In the genomic region with DNA sequence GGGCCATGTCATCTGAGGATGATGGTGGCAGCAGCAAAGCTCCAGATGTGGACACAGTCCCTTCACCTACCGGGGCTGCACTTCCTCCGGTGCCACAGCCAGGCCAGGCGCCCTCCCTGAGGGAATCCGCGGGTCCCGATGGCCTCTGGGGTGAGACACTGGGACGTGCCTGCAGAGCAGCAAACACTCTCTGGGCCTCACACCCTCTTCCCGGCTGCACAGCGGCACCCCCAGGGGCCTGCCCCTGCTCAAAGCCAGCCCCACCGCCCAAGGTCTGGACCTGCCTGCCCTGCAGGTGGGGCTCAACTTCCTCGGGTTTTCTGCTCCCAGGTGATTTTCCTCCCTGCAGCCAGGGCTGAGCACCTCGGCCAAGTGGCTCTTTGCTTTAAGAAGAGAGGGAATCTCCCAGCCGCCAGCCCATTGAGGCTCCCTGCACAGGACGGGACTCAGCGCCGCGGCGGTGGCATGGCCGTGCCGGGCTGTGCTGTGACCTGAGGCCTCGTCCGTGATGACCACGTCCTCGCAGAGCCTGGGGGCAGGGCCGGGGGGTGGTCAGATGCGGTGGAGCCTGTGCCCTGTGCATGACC, we compare ENCODE assay signal across 23 cellular contexts. TPM values are rescaled to one million over a fixed set of nuclear protein-coding genes. Genes with fewer than 3 reads are reported as not detected.
DNase-seq lines count a peak whose midpoint lies in the region; ATAC-seq and TF ChIP-seq lines count a peak whose summit lies in the region.
"Had no signal": no experiment of that assay in that cellular context is flagged by ENCODE, and none has a peak within 500 bp of the region (broad histone marks: within the 10 kb centered on the region; RNA-seq: fewer than 3 reads in every experiment).

No MANE protein-coding gene starts in this region.

- peaks cover 9% of the 10 kb centered on the region for H3K79me1 ChIP-seq in trophoblast cell (ENCODE audit: low read length)

- DNase-seq in GM23338 (ENCODE audit: low spot score), result peak; percentile 75
- peak; percentile 62 for DNase-seq in WTC11 (ENCODE audit: low spot score)
- peak; percentile 59 for DNase-seq in islet precursor cell
- DNase-seq in trophoblast cell, result no peak
- DNase-seq in NOMO-1 treated with DMSO at 0.1 percent for 48 hours (lab: John Stamatoyannopoulos, UW; ENCODE audit: unreplicated experiment), result no peak
- no peak for DNase-seq in epidermal melanocyte (ENCODE audit: insufficient read length, low spot score)
- DNase-seq: activated CD4-positive, alpha-beta T cell treated with anti-CD3 and anti-CD28 coated beads for 36 hours; activated CD8-positive, alpha-beta memory T cell treated with anti-CD3 and anti-CD28 coated beads, Interleukin-2, amount 10 ng/mL, durations not matched to agents 7 days and 5 days; HFFc6; NCI-H2171 treated with DMSO at 0.1 percent for 48 hours; NCI-H526 treated with DMSO at 0.1 percent for 48 hours; SHP77 treated with DMSO at 0.1 percent for 48 hours; stimulated activated CD4-positive, alpha-beta T cell treated with anti-CD3 and anti-CD28 coated beads, Interleukin-4, amount 100 ng/mL, for 4 hours; stimulated activated naive CD8-positive, alpha-beta T cell treated with anti-CD3 and anti-CD28 coated beads, Interleukin-15, amount 100 ng/mL, for 72 hours had no signal

- POLR2A ChIA-PET in WTC11 (lab: Charles Lee), result no interaction called here

- H3K4me2 ChIP-seq in GM23338 (no peak overlapping the region), trophoblast cell (ENCODE audit: low read length) (no peak overlapping the region)
- H3K4me2 ChIP-seq: smooth muscle cell had no signal

- no CpG with 5 or more reads among the region's 26 CpGs for WGBS in trophoblast cell (ENCODE audit: extremely low coverage, insufficient coverage, insufficient read length)

- no peak overlapping the region for H2BK5ac ChIP-seq in trophoblast cell (ENCODE audit: low read depth, low read length, poor library complexity)

- H3F3A ChIP-seq in GM23338 (replicated peaks; ENCODE audit: low read depth), result 0 out of 2 replicates have a peak, but pooled peaks cover 5% of the 10 kb centered on the region

- peak; percentile 34 to 61; a peak in 3 of 4 replicates for TF ChIP-seq CTCF in GM23338 (conservative IDR thresholded peaks at IDR 0.05; ENCODE audit: low read depth in 2 of 2)
- TF ChIP-seq CTCF in WTC11 (IDR thresholded peaks at IDR 0.05), result no peak

- H2BK12ac ChIP-seq in trophoblast cell (ENCODE audit: low read length), result peak overlapping the region; percentile 71

- H4K8ac ChIP-seq in trophoblast cell (ENCODE audit: low read depth, low read length), result no peak overlapping the region

- H4K91ac ChIP-seq in trophoblast cell (ENCODE audit: low read depth, low read length), result peak overlapping the region; percentile 13

- H3K4me1 Mint-ChIP-seq in GM23338 (peaks cover 18% of the 10 kb centered on the region), WTC11 (peaks cover 13% of the 10 kb centered on the region)
- H3K4me1 Mint-ChIP-seq: activated CD4-positive, alpha-beta T cell treated with anti-CD3 and anti-CD28 coated beads for 36 hours; activated CD8-positive, alpha-beta memory T cell treated with anti-CD3 and anti-CD28 coated beads, Interleukin-2, amount 10 ng/mL, durations not matched to agents 7 days and 5 days; stimulated activated naive CD8-positive, alpha-beta T cell treated with anti-CD3 and anti-CD28 coated beads, Interleukin-15, amount 100 ng/mL, for 72 hours had no signal

- H2AK5ac ChIP-seq in trophoblast cell (ENCODE audit: low read length), result no peak overlapping the region

- H3K4me3 ChIP-seq in GM23338, result no peak overlapping the region
- no peak overlapping the region for H3K4me3 ChIP-seq in trophoblast cell (ENCODE audit: low read depth, low read length)
- H3K4me3 ChIP-seq: GM12878, smooth muscle cell, upper lobe of left lung had no signal

- no peak overlapping the region for H2BK120ac ChIP-seq in trophoblast cell (ENCODE audit: insufficient read depth, low read length, poor library complexity)

- H3K36me3 ChIP-seq in GM23338 (ENCODE audit: insufficient read depth) (no peaks in the 10 kb centered on the region), trophoblast cell (ENCODE audit: control insufficient read depth in 1 of 2, insufficient read depth in 2 of 2, low read length in 2 of 2) (no peaks in the 10 kb centered on the region)
- H3K36me3 ChIP-seq: upper lobe of left lung had no signal

- CTCF ChIA-PET in WTC11 (lab: Charles Lee), result interaction anchor here (0.5 to 0.8 kb wide), 2 partner anchors 24 to 500 kb away, joined by 3 read pairs; no protein-coding TSS in a partner anchor

- H3K79me2 ChIP-seq in GM23338 (replicated peaks; ENCODE audit: insufficient read depth), result no peaks in the 10 kb centered on the region
- H3K79me2 ChIP-seq in trophoblast cell (ENCODE audit: control insufficient read depth, insufficient read depth, low read length, poor library complexity), result no peaks in the 10 kb centered on the region

- H3K9me2 ChIP-seq in GM23338 (ENCODE audit: insufficient read depth), result no peaks in the 10 kb centered on the region

- H3K4me1 ChIP-seq in GM23338 (ENCODE audit: insufficient read depth) (no peaks in the 10 kb centered on the region; the same call in 1 of the 2 replicates), trophoblast cell (ENCODE audit: control insufficient read depth in 1 of 2, insufficient read depth in 2 of 2, low read length in 2 of 2) (peaks cover 16 to 26% of the 10 kb centered on the region in 2 experiments)

- peaks cover 4% of the 10 kb centered on the region for H3K9me3 ChIP-seq in trophoblast cell (ENCODE audit: insufficient read depth, low read depth, low read length)
- H3K9me3 ChIP-seq: upper lobe of left lung had no signal

- ATAC-seq in GM23338 (peak; percentile 81), WTC11 (peak; percentile 74), GM19351 (IDR thresholded peaks at IDR 0.05; ENCODE audit: unreplicated experiment) (no peak), GM18858 (IDR thresholded peaks at IDR 0.05; ENCODE audit: unreplicated experiment) (no peak)
- ATAC-seq: activated CD4-positive, alpha-beta T cell treated with anti-CD3 and anti-CD28 coated beads for 36 hours; activated CD8-positive, alpha-beta memory T cell treated with anti-CD3 and anti-CD28 coated beads, Interleukin-2, amount 10 ng/mL, durations not matched to agents 7 days and 5 days; activated T-helper 17 cell treated with anti-CD3 and anti-CD28 coated beads, Interleukin-2, amount 50 U/mL, for 72 hours; GM12878; stimulated activated naive CD8-positive, alpha-beta T cell treated with anti-CD3 and anti-CD28 coated beads, Interleukin-15, amount 100 ng/mL, for 72 hours had no signal

- H3K18ac ChIP-seq in trophoblast cell (ENCODE audit: low read length), result peak overlapping the region; percentile 21

- no peaks in the 10 kb centered on the region for H3K36me3 Mint-ChIP-seq in GM23338 (ENCODE audit: low read depth)
- no peaks in the 10 kb centered on the region for H3K36me3 Mint-ChIP-seq in WTC11
- H3K36me3 Mint-ChIP-seq: activated CD8-positive, alpha-beta memory T cell treated with anti-CD3 and anti-CD28 coated beads, Interleukin-2, amount 10 ng/mL, durations not matched to agents 7 days and 5 days; memory B cell had no signal

- H3K9me3 Mint-ChIP-seq in GM23338 (peaks cover 5% of the 10 kb centered on the region; the same call in 1 of the 3 replicates), WTC11 (peaks cover 6% of the 10 kb centered on the region; the same call in 1 of the 2 replicates)
- H3K9me3 Mint-ChIP-seq: activated T-helper 17 cell treated with anti-CD3 and anti-CD28 coated beads, Interleukin-2, amount 50 U/mL, for 72 hours; HFFc6; stimulated activated naive CD8-positive, alpha-beta T cell treated with anti-CD3 and anti-CD28 coated beads, Interleukin-15, amount 100 ng/mL, for 72 hours had no signal

- H4K20me1 ChIP-seq in GM23338 (replicated peaks; ENCODE audit: insufficient read depth), result no peaks in the 10 kb centered on the region

- H3K14ac ChIP-seq in trophoblast cell (ENCODE audit: low read length), result peak overlapping the region; percentile 56

- H3K4me3 Mint-ChIP-seq in GM23338, result no peak overlapping the region
- H3K4me3 Mint-ChIP-seq in WTC11, result no peak overlapping the region
- H3K4me3 Mint-ChIP-seq: activated CD4-positive, alpha-beta T cell treated with anti-CD3 and anti-CD28 coated beads for 36 hours; activated CD8-positive, alpha-beta memory T cell treated with anti-CD3 and anti-CD28 coated beads, Interleukin-2, amount 10 ng/mL, durations not matched to agents 7 days and 5 days; activated T-helper 17 cell treated with anti-CD3 and anti-CD28 coated beads, Interleukin-2, amount 50 U/mL, for 72 hours; HFFc6; memory B cell; nephron; stimulated activated naive CD8-positive, alpha-beta T cell treated with anti-CD3 and anti-CD28 coated beads, Interleukin-15, amount 100 ng/mL, for 72 hours had no signal

- H3K27ac Mint-ChIP-seq in GM23338, result no peak overlapping the region
- no peak overlapping the region for H3K27ac Mint-ChIP-seq in WTC11
- H3K27ac Mint-ChIP-seq: activated CD4-positive, alpha-beta T cell treated with anti-CD3 and anti-CD28 coated beads for 36 hours; activated CD8-positive, alpha-beta memory T cell treated with anti-CD3 and anti-CD28 coated beads, Interleukin-2, amount 10 ng/mL, durations not matched to agents 7 days and 5 days; activated T-helper 17 cell treated with anti-CD3 and anti-CD28 coated beads, Interleukin-2, amount 50 U/mL, for 72 hours; HFFc6; memory B cell; progenitor cell of endocrine pancreas; stimulated activated naive CD8-positive, alpha-beta T cell treated with anti-CD3 and anti-CD28 coated beads, Interleukin-15, amount 100 ng/mL, for 72 hours had no signal

- no peak overlapping the region for H3K9ac ChIP-seq in trophoblast cell (ENCODE audit: low read length)

- H3K4ac ChIP-seq in trophoblast cell (ENCODE audit: low read depth, low read length), result no peak overlapping the region

- H3K27me3 Mint-ChIP-seq in GM23338 (ENCODE audit: insufficient read depth, low read depth, poor library complexity), result peaks cover 16% of the 10 kb centered on the region
- peaks cover 6% of the 10 kb centered on the region for H3K27me3 Mint-ChIP-seq in WTC11 (ENCODE audit: low read depth)
- H3K27me3 Mint-ChIP-seq: activated CD8-positive, alpha-beta memory T cell treated with anti-CD3 and anti-CD28 coated beads, Interleukin-2, amount 10 ng/mL, durations not matched to agents 7 days and 5 days had no signal

- H3K27me3 ChIP-seq in GM23338 (ENCODE audit: insufficient read depth) (no peaks in the 10 kb centered on the region), trophoblast cell (ENCODE audit: insufficient read depth, low read length) (no peaks in the 10 kb centered on the region)
- H3K27me3 ChIP-seq: upper lobe of left lung had no signal

- peak overlapping the region; percentile 74 for H2AFZ ChIP-seq in GM23338
- H2AFZ ChIP-seq in trophoblast cell (ENCODE audit: insufficient read depth, low read length, poor library complexity), result no peak overlapping the region

- H4K12ac ChIP-seq in trophoblast cell (ENCODE audit: low read depth, low read length), result no peak overlapping the region

- H3K27ac ChIP-seq in GM23338 (ENCODE audit: low read depth) (no peak overlapping the region), trophoblast cell (ENCODE audit: low read depth, low read length) (no peak overlapping the region)
- H3K27ac ChIP-seq: upper lobe of left lung had no signal

- no peak overlapping the region for H3K23ac ChIP-seq in trophoblast cell (ENCODE audit: low read length)

RNA-seq across cellular contexts. Expression of a gene that starts 21.3 kb away (rescaled TPM):
- total RNA-seq in GM23338 (2014; rRNA removed; shearing (Covaris generic)), result 287 and 430 TPM in 2 replicates
- polyA plus RNA-seq in GM23338 (2016; fragmentation: Nextera tagmentation; extraction: Ambion mirVana), result 38.4 and 45.1 TPM in 2 replicates
- total RNA-seq in WTC11 (2021), result 231 to 241 TPM (median 231 TPM) in 3 replicates
- 174 and 188 TPM in 2 replicates for polyA plus RNA-seq in trophoblast cell (2013)

Comparison
In these comparisons a context has a peak if more than half of its experiments do, and no peak if none do; other contexts are left out.
1. ATAC-seq: peak in GM23338 (single experiment) and WTC11 (single experiment); none in GM19351 (single experiment) and GM18858 (single experiment).
2. DNase-seq: peak in GM23338 (single experiment), WTC11 (single experiment) and islet precursor cell (single experiment); none in trophoblast cell (0 of 2), NOMO-1 treated with DMSO at 0.1 percent for 48 hours (single experiment) and epidermal melanocyte (single experiment).